ENCODE assay signal across 18 cellular contexts in genomic region chr6:150426198-150426597, GRCh38. TPM values are rescaled to one million over a fixed set of nuclear protein-coding genes. Genes with fewer than 3 reads are reported as not detected.
"Had no signal": no experiment of that assay in that cellular context is flagged by ENCODE, and none has a peak within 500 bp of the region (broad histone marks: within the 10 kb centered on the region; RNA-seq: fewer than 3 reads in every experiment).

No MANE protein-coding gene starts in this region.

- H3K9me3 ChIP-seq: ascending aorta, esophagus squamous epithelium, gastrocnemius medialis, thyroid gland had no signal

- DNase-seq: activated CD4-positive, alpha-beta T cell treated with anti-CD3 and anti-CD28 coated beads for 1 hour; activated CD4-positive, alpha-beta T cell treated with anti-CD3 and anti-CD28 coated beads, Interleukin-2, amount 50 U/mL, for 1 hour; activated CD8-positive, alpha-beta T cell treated with anti-CD3 and anti-CD28 coated beads, Interleukin-2, amount 10 ng/mL, durations not matched to agents 7 days and 5 days; cortex of kidney; endodermal cell; esophagus squamous epithelium; gastrocnemius medialis; midbrain; nucleus accumbens; stimulated activated CD4-positive, alpha-beta T cell treated with anti-CD3 and anti-CD28 coated beads, Interleukin-4, amount 100 ng/mL, for 1 hour; stimulated activated naive CD4-positive, alpha-beta T cell treated with Interleukin-2 at 50 U/mL for 16 hours; T-helper 9 cell; thyroid gland had no signal

- H3K4me1 ChIP-seq: ascending aorta, esophagus squamous epithelium, gastrocnemius medialis, thyroid gland had no signal

- H3K27ac Mint-ChIP-seq: activated CD8-positive, alpha-beta T cell treated with anti-CD3 and anti-CD28 coated beads, Interleukin-2, amount 10 ng/mL, durations not matched to agents 7 days and 5 days; activated naive CD4-positive, alpha-beta T cell treated with anti-CD3 and anti-CD28 coated beads, Interleukin-2, amount 50 U/mL, for 72 hours; endodermal cell; natural killer cell treated with Interleukin-12 subunit alpha and Interleukin-12 subunit beta and Interleukin-15 and Interleukin-18, amount 100 ng/mL, for 72 hours had no signal

- H3K4me1 Mint-ChIP-seq: endodermal cell had no signal

- H3K9me3 Mint-ChIP-seq: activated naive CD4-positive, alpha-beta T cell treated with anti-CD3 and anti-CD28 coated beads, Interleukin-2, amount 50 U/mL, for 72 hours; endodermal cell; natural killer cell treated with Interleukin-12 subunit alpha and Interleukin-12 subunit beta and Interleukin-15 and Interleukin-18, amount 100 ng/mL, for 72 hours had no signal

- ATAC-seq: activated CD8-positive, alpha-beta T cell treated with anti-CD3 and anti-CD28 coated beads, Interleukin-2, amount 10 ng/mL, durations not matched to agents 7 days and 5 days; activated naive CD4-positive, alpha-beta T cell treated with anti-CD3 and anti-CD28 coated beads, Interleukin-2, amount 50 U/mL, for 72 hours; gastrocnemius medialis; natural killer cell treated with Interleukin-12 subunit alpha and Interleukin-12 subunit beta and Interleukin-15 and Interleukin-18, amount 100 ng/mL, for 72 hours had no signal

- H3K4me3 Mint-ChIP-seq: activated CD8-positive, alpha-beta T cell treated with anti-CD3 and anti-CD28 coated beads, Interleukin-2, amount 10 ng/mL, durations not matched to agents 7 days and 5 days; endodermal cell; natural killer cell treated with Interleukin-12 subunit alpha and Interleukin-12 subunit beta and Interleukin-15 and Interleukin-18, amount 100 ng/mL, for 72 hours had no signal

- H3K27ac ChIP-seq: ascending aorta, esophagus squamous epithelium, gastrocnemius medialis, thyroid gland had no signal

- H3K36me3 ChIP-seq: ascending aorta, esophagus squamous epithelium, gastrocnemius medialis, thyroid gland had no signal

- H3K4me3 ChIP-seq: ascending aorta, esophagus squamous epithelium, gastrocnemius medialis, thyroid gland had no signal

- H3K27me3 ChIP-seq: ascending aorta, esophagus squamous epithelium, gastrocnemius medialis, thyroid gland had no signal

- H3K36me3 Mint-ChIP-seq: activated naive CD4-positive, alpha-beta T cell treated with anti-CD3 and anti-CD28 coated beads, Interleukin-2, amount 50 U/mL, for 72 hours; natural killer cell treated with Interleukin-12 subunit alpha and Interleukin-12 subunit beta and Interleukin-15 and Interleukin-18, amount 100 ng/mL, for 72 hours had no signal

RNA-seq across cellular contexts. Expression of gene IYD, which starts 57.4 kb away (rescaled TPM):
- total RNA-seq: activated CD8-positive, alpha-beta T cell treated with anti-CD3 and anti-CD28 coated beads, Interleukin-2, amount 10 ng/mL, durations not matched to agents 7 days and 5 days; activated naive CD4-positive, alpha-beta T cell treated with anti-CD3 and anti-CD28 coated beads, Interleukin-2, amount 50 U/mL, for 72 hours; cerebellum; endodermal cell; esophagus squamous epithelium; natural killer cell treated with Interleukin-12 subunit alpha and Interleukin-12 subunit beta and Interleukin-15 and Interleukin-18, amount 100 ng/mL, for 72 hours; T-helper 1 cell treated with Interleukin-12 subunit alpha and Interleukin-12 subunit beta and Interleukin-4 antibody, amounts not matched to agents 30 ng/mL and 1 ng/mL, for 36 hours had no signal
